In genomic region chr17:35432176-35433074, GRCh38 we compare ENCODE assay signal across 7 cellular contexts. TPM values are rescaled to one million over a fixed set of nuclear protein-coding genes. Genes with fewer than 3 reads are reported as not detected.
DNase-seq lines count a peak whose midpoint lies in the region; ATAC-seq and TF ChIP-seq lines count a peak whose summit lies in the region.

Gene SLFN12, minus strand, starts transcription at chr17:35432500. Its CDS starts 9,472 bp downstream, at chr17:35423028.

- H3K36me3 Mint-ChIP-seq in T-helper 1 cell treated with Interleukin-12 subunit alpha and Interleukin-12 subunit beta and Interleukin-4 antibody, amounts not matched to agents 30 μg/mL and 1 μg/mL, for 36 hours (ENCODE audit: low read depth): peaks cover 23% of the 10 kb centered on the region
- H3K36me3 Mint-ChIP-seq in brain: no peaks in the 10 kb centered on the region

- H3K27me3 ChIP-seq in iPS-18a (ENCODE audit: control insufficient read depth, insufficient read depth, low read length) (peaks cover 17% of the 10 kb centered on the region), skeletal muscle tissue (ENCODE audit: control insufficient read depth in 3 of 3, insufficient read depth in 3 of 3, low read length in 3 of 3) (peaks cover 0 to 4% (median 3%) of the 10 kb centered on the region in 3 donors)

- no peaks in the 10 kb centered on the region for H3K9me3 Mint-ChIP-seq in T-helper 1 cell treated with Interleukin-12 subunit alpha and Interleukin-12 subunit beta and Interleukin-4 antibody, amounts not matched to agents 30 μg/mL and 1 μg/mL, for 36 hours
- peaks cover 0 to 7% (median 0%) of the 10 kb centered on the region in 5 experiments for H3K9me3 Mint-ChIP-seq in brain

- peak within 1 kb of the TSS; percentile 88 for H3K4me3 Mint-ChIP-seq in T-helper 1 cell treated with Interleukin-12 subunit alpha and Interleukin-12 subunit beta and Interleukin-4 antibody, amounts not matched to agents 30 μg/mL and 1 μg/mL, for 36 hours
- H3K4me3 Mint-ChIP-seq in brain: peak within 1 kb of the TSS in 4 of 5 experiments; percentile 44 to 66 (median 56)

- no peaks in the 10 kb centered on the region for H3K36me3 ChIP-seq in iPS-18a (ENCODE audit: control insufficient read depth, low read depth, low read length)
- H3K36me3 ChIP-seq in skeletal muscle tissue (ENCODE audit: control insufficient read depth in 3 of 3, insufficient read depth in 3 of 3, low read length in 3 of 3): no peaks in the 10 kb centered on the region

- H3K27me3 Mint-ChIP-seq in T-helper 1 cell treated with Interleukin-12 subunit alpha and Interleukin-12 subunit beta and Interleukin-4 antibody, amounts not matched to agents 30 μg/mL and 1 μg/mL, for 36 hours (ENCODE audit: low read depth): no peaks in the 10 kb centered on the region
- H3K27me3 Mint-ChIP-seq in brain: peaks cover 25% of the 10 kb centered on the region

- no peak for TF ChIP-seq CTCF in brain (conservative IDR thresholded peaks at IDR 0.05)

- H3K27ac Mint-ChIP-seq in T-helper 1 cell treated with Interleukin-12 subunit alpha and Interleukin-12 subunit beta and Interleukin-4 antibody, amounts not matched to agents 30 μg/mL and 1 μg/mL, for 36 hours: peak within 1 kb of the TSS; percentile 92
- peak within 1 kb of the TSS in 1 of 5 experiments; percentile 73 for H3K27ac Mint-ChIP-seq in brain

- H3K9me3 ChIP-seq in iPS-18a (ENCODE audit: control insufficient read depth, low read depth, low read length) (no peaks in the 10 kb centered on the region), skeletal muscle tissue (ENCODE audit: control insufficient read depth in 3 of 3, low read length in 3 of 3) (no peaks in the 10 kb centered on the region)

- peak within 1 kb of the TSS; percentile 88 for H3K9ac ChIP-seq in iPS-18a (ENCODE audit: low read length)
- peak within 1 kb of the TSS; percentile 66 to 79 (median 76) for H3K9ac ChIP-seq in skeletal muscle tissue (ENCODE audit: low read depth in 1 of 3, low read length in 3 of 3)

- peaks cover 62% of the 10 kb centered on the region for H3K4me1 Mint-ChIP-seq in T-helper 1 cell treated with Interleukin-12 subunit alpha and Interleukin-12 subunit beta and Interleukin-4 antibody, amounts not matched to agents 30 μg/mL and 1 μg/mL, for 36 hours (ENCODE audit: low read depth)
- H3K4me1 Mint-ChIP-seq in brain: peaks cover 15% of the 10 kb centered on the region

- H3K27ac ChIP-seq in iPS-18a (ENCODE audit: low read length) (peak within 1 kb of the TSS; percentile 96), skeletal muscle tissue (ENCODE audit: low read depth, low read length) (peak within 1 kb of the TSS; percentile 75)

- no peak for DNase-seq in NCI-H82 (lab: John Stamatoyannopoulos, UW)

- peak within 1 kb of the TSS; percentile 87 for H3K4me3 ChIP-seq in iPS-18a (ENCODE audit: low read length)
- peak within 1 kb of the TSS; percentile 76 to 86 (median 80) for H3K4me3 ChIP-seq in skeletal muscle tissue (ENCODE audit: low read length in 3 of 3)

- peak; percentile 78 for ATAC-seq in GM18873 (IDR thresholded peaks at IDR 0.05; ENCODE audit: low FRiP score, unreplicated experiment)
- ATAC-seq in HG03045 (IDR thresholded peaks at IDR 0.05; ENCODE audit: unreplicated experiment): peak; percentile 65

- H3K4me1 ChIP-seq in iPS-18a (ENCODE audit: control insufficient read depth, low read depth, low read length) (peaks cover 56% of the 10 kb centered on the region), skeletal muscle tissue (ENCODE audit: control insufficient read depth in 3 of 3, insufficient read depth in 3 of 3, low read length in 3 of 3) (peaks cover 7 to 31% (median 21%) of the 10 kb centered on the region in 3 donors)

RNA-seq across cellular contexts. Expression of gene SLFN12, which starts in this region (rescaled TPM):
- polyA plus RNA-seq in brain (ENCODE audit: insufficient read depth, low read depth, low replicate concordance): 0.66 TPM
- total RNA-seq in skeletal muscle tissue: 16.7 TPM
